Comparison of ENCODE assay signal across 17 cellular contexts in genomic region chr2:177573120-177573519, GRCh38.
DNase-seq lines count a peak whose midpoint lies in the region; ATAC-seq and TF ChIP-seq lines count a peak whose summit lies in the region.
"Had no signal": no experiment of that assay in that cellular context is flagged by ENCODE, and none has a peak within 500 bp of the region (broad histone marks: within the 10 kb centered on the region; RNA-seq: fewer than 3 reads in every experiment).

No MANE protein-coding gene starts in this region.

- peak; percentile 71 for DNase-seq in DMS 273 (lab: John Stamatoyannopoulos, UW; ENCODE audit: unreplicated experiment)
- peak; percentile 20 for DNase-seq in MG63
- DNase-seq in gastrocnemius medialis, result no peak
- DNase-seq: activated CD4-positive, CD25-positive, alpha-beta regulatory T cell; activated gamma-delta T cell; heart left ventricle; islet precursor cell; NCI-H226; SHP77 had no signal

- H3K4me3 ChIP-seq in MG63, result no peak overlapping the region
- H3K4me3 ChIP-seq in muscle layer of colon (ENCODE audit: low read depth in 1 of 2, low read length in 2 of 2), result no peak overlapping the region
- H3K4me3 ChIP-seq in gastrocnemius medialis, result no peak overlapping the region
- H3K4me3 ChIP-seq: heart left ventricle had no signal

- TF ChIP-seq CTCF in brain (conservative IDR thresholded peaks at IDR 0.05) (no peak), gastrocnemius medialis (IDR thresholded peaks at IDR 0.05 in 4 of 5, conservative IDR thresholded peaks at IDR 0.05 in 1 of 5) (no peak)

- in situ Hi-C loops in gastrocnemius medialis (cut with MboI; ENCODE audit: low sequenced_read_pairs in 4 of 4), result no loop called here

- H3K36me3 Mint-ChIP-seq in brain, result no peaks in the 10 kb centered on the region

- peaks cover 39% of the 10 kb centered on the region for H3K4me1 ChIP-seq in muscle layer of colon (ENCODE audit: insufficient read depth, low read length)
- H3K4me1 ChIP-seq in gastrocnemius medialis, result no peaks in the 10 kb centered on the region
- H3K4me1 ChIP-seq: heart left ventricle had no signal

- H3K9me3 ChIP-seq in MG63 (no peaks in the 10 kb centered on the region), muscle layer of colon (ENCODE audit: low read length) (no peaks in the 10 kb centered on the region), gastrocnemius medialis (no peaks in the 10 kb centered on the region)
- H3K9me3 ChIP-seq: heart left ventricle had no signal

- peaks cover 23% of the 10 kb centered on the region for H3K4me1 Mint-ChIP-seq in brain

- no peak for TF ChIP-seq POLR2A in gastrocnemius medialis (IDR thresholded peaks at IDR 0.05)

- peak overlapping the region in 1 of 5 experiments; percentile 74 for H3K4me3 Mint-ChIP-seq in brain
- H3K4me3 Mint-ChIP-seq: neural crest cell; T-helper 2 cell treated with Interferon-gamma antibody and Interleukin-4, amounts not matched to agents 5 μg/mL and 100 μg/mL, for 36 hours had no signal

- no peaks in the 10 kb centered on the region for H3K27me3 ChIP-seq in MG63
- no peaks in the 10 kb centered on the region for H3K27me3 ChIP-seq in muscle layer of colon (ENCODE audit: control insufficient read depth in 1 of 2, insufficient read depth in 2 of 2, low read length in 2 of 2)
- no peaks in the 10 kb centered on the region for H3K27me3 ChIP-seq in gastrocnemius medialis
- H3K27me3 ChIP-seq: heart left ventricle had no signal

- H3K9me3 Mint-ChIP-seq in brain, result peaks cover 0 to 5% (median 0%) of the 10 kb centered on the region in 5 experiments
- H3K9me3 Mint-ChIP-seq: neural crest cell; T-helper 2 cell treated with Interferon-gamma antibody and Interleukin-4, amounts not matched to agents 5 μg/mL and 100 μg/mL, for 36 hours had no signal

- no peak overlapping the region for H3K9ac ChIP-seq in muscle layer of colon (ENCODE audit: low read length)

- peaks cover 6% of the 10 kb centered on the region for H3K27me3 Mint-ChIP-seq in brain

- ATAC-seq in gastrocnemius medialis (no peak), HG02938 (IDR thresholded peaks at IDR 0.05; ENCODE audit: unreplicated experiment) (no peak), HG03457 (IDR thresholded peaks at IDR 0.05; ENCODE audit: unreplicated experiment) (no peak), HG03135 (IDR thresholded peaks at IDR 0.05; ENCODE audit: unreplicated experiment) (no peak)
- ATAC-seq: heart left ventricle had no signal

- H3K27ac ChIP-seq in muscle layer of colon (ENCODE audit: low read depth, low read length) (peak overlapping the region; percentile 92), gastrocnemius medialis (no peak overlapping the region)
- H3K27ac ChIP-seq: epithelial cell of prostate had no signal

- H3K36me3 ChIP-seq in MG63 (no peaks in the 10 kb centered on the region), muscle layer of colon (ENCODE audit: insufficient read depth, low read length) (no peaks in the 10 kb centered on the region), gastrocnemius medialis (no peaks in the 10 kb centered on the region)
- H3K36me3 ChIP-seq: heart left ventricle had no signal

- peak overlapping the region; percentile 54 to 94 (median 87) for H3K27ac Mint-ChIP-seq in brain
- H3K27ac Mint-ChIP-seq: T-helper 2 cell treated with Interferon-gamma antibody and Interleukin-4, amounts not matched to agents 5 μg/mL and 100 μg/mL, for 36 hours had no signal

- intact Hi-C loops in gastrocnemius medialis (cut with DNase I; ENCODE audit: low total_unique reads), result no loop called here

Comparison
In these comparisons a context has a peak if more than half of its experiments do, and no peak if none do; other contexts are left out.
1. DNase-seq: peak in DMS 273 (single experiment) and MG63 (single experiment); none in gastrocnemius medialis (0 of 2).